Comparison of ENCODE assay signal across 19 cellular contexts in the genomic region with DNA sequence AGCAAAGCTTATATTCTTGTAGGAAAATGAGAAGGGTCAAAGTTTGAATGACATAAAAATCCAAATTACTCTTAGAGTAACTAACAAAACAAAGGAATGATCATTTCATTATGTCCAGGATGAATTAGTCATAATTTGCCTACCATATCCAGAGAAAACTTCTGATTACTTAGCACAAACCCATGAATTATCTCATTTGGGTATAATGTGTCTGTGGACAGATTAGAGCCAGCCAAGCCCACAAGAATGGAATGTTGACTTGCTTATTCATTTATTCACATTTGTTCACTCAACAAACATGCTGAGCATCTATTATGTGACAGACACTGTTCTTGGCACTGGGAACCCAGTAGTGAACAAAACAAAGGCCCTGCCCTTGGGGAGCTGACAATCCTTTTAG.
DNase-seq lines count a peak whose midpoint lies in the region; ATAC-seq, FAIRE-seq and TF ChIP-seq lines count a peak whose summit lies in the region.
"Had no signal": no experiment of that assay in that cellular context is flagged by ENCODE, and none has a peak within 500 bp of the region (broad histone marks: within the 10 kb centered on the region; RNA-seq: fewer than 3 reads in every experiment).

No MANE protein-coding gene starts in this region.

- FAIRE-seq in bronchial epithelial cell (lab: Jason Lieb, UNC): no peak
- FAIRE-seq: D721Med, GM12892, H54 had no signal

- no peaks in the 10 kb centered on the region for H3K27me3 ChIP-seq in GM23248 (replicated peaks; ENCODE audit: insufficient read depth)
- no peaks in the 10 kb centered on the region for H3K27me3 ChIP-seq in bronchial epithelial cell (ENCODE audit: control insufficient read depth, insufficient read depth, low read length)
- H3K27me3 ChIP-seq: BLaER1 treated with 17β-estradiol and CSF1 and Interleukin-3, amounts not matched to agents 10 nM and 100 nM; SJSA1 had no signal

- ATAC-seq in GM21447 (IDR thresholded peaks at IDR 0.05; ENCODE audit: unreplicated experiment): no peak
- no peak for ATAC-seq in HG02610 (IDR thresholded peaks at IDR 0.05; ENCODE audit: unreplicated experiment)

- H3K79me2 ChIP-seq in GM23248 (ENCODE audit: insufficient read depth): no peaks in the 10 kb centered on the region

- H3K4me1 ChIP-seq in GM23248 (ENCODE audit: insufficient read depth): peaks cover 28% of the 10 kb centered on the region

- no peak overlapping the region for H2AFZ ChIP-seq in GM23248

- H3F3A ChIP-seq in GM23248 (ENCODE audit: insufficient read depth): peaks cover 19% of the 10 kb centered on the region

- peak overlapping the region; percentile 26 for H3K4me2 ChIP-seq in GM23248 (ENCODE audit: unreplicated experiment)

- no peaks in the 10 kb centered on the region for H3K9me3 ChIP-seq in GM23248 (ENCODE audit: low read depth)
- H3K9me3 ChIP-seq: SJSA1 had no signal

- H3K4me3 ChIP-seq in GM23248: no peak overlapping the region
- no peak overlapping the region for H3K4me3 ChIP-seq in bronchial epithelial cell (ENCODE audit: low read depth, low read length)
- no peak overlapping the region for H3K4me3 ChIP-seq in fibroblast of the aortic adventitia (ENCODE audit: low read depth, low read length)
- H3K4me3 ChIP-seq: BLaER1 treated with 17β-estradiol and CSF1 and Interleukin-3, amounts not matched to agents 10 nM and 100 nM; SJSA1 had no signal

- peak overlapping the region; percentile 2; the same call in 1 of the 2 replicates for H3K27ac ChIP-seq in GM23248
- H3K27ac ChIP-seq: SJSA1 had no signal

- TF ChIP-seq CTCF in bronchial epithelial cell (IDR thresholded peaks at IDR 0.05; ENCODE audit: insufficient read depth, low read length, severe bottlenecking): no peak
- TF ChIP-seq CTCF in fibroblast of the aortic adventitia (IDR thresholded peaks at IDR 0.05; ENCODE audit: insufficient read depth, low read length): no peak

- no peaks in the 10 kb centered on the region for H4K20me1 ChIP-seq in GM23248 (ENCODE audit: insufficient read depth)
- H4K20me1 ChIP-seq: BLaER1 treated with 17β-estradiol and CSF1 and Interleukin-3, amounts not matched to agents 10 nM and 100 nM had no signal

- H3K9me2 ChIP-seq in GM23248 (ENCODE audit: insufficient read depth): no peaks in the 10 kb centered on the region

- H3K36me3 ChIP-seq in GM23248 (ENCODE audit: low read depth) (no peaks in the 10 kb centered on the region), bronchial epithelial cell (ENCODE audit: control insufficient read depth, insufficient read depth, low read length) (no peaks in the 10 kb centered on the region)
- H3K36me3 ChIP-seq: SJSA1 had no signal

- no peak overlapping the region for H3K9ac ChIP-seq in GM23248
- H3K9ac ChIP-seq: BLaER1 treated with 17β-estradiol and CSF1 and Interleukin-3, amounts not matched to agents 10 nM and 100 nM had no signal

- peak; percentile 71 for DNase-seq in GM23248
- DNase-seq in bronchial epithelial cell (ENCODE audit: low read depth): peak; percentile 74
- DNase-seq in fibroblast of the aortic adventitia (ENCODE audit: low read depth): peak; percentile 49
- peak; percentile 16 for DNase-seq in stromal cell of bone marrow (ENCODE audit: low read depth)
- no peak for DNase-seq in activated CD8-positive, alpha-beta memory T cell treated with anti-CD3 and anti-CD28 coated beads, Interleukin-2, amount 50 U/mL, for 48 hours
- DNase-seq in NCI-H2029 treated with DMSO at 0.1 percent for 48 hours (lab: John Stamatoyannopoulos, UW): no peak
- DNase-seq: CD8-positive, alpha-beta memory T cell; DMS79 treated with DMSO at 0.1 percent for 48 hours; GF-D8; NCI-H1436; NCI-H2081; NCI-H510A treated with DMSO at 0.1 percent for 48 hours had no signal

- in situ Hi-C loops in GM23248 (cut with MboI): no loop called here

Comparison
In these comparisons a context has a peak if more than half of its experiments do, and no peak if none do; other contexts are left out.
1. DNase-seq: peak in GM23248 (single experiment), bronchial epithelial cell (single experiment), fibroblast of the aortic adventitia (single experiment) and stromal cell of bone marrow (single experiment); none in activated CD8-positive, alpha-beta memory T cell treated with anti-CD3 and anti-CD28 coated beads, Interleukin-2, amount 50 U/mL, for 48 hours (single experiment) and NCI-H2029 treated with DMSO at 0.1 percent for 48 hours (single experiment).